In the genomic region with DNA sequence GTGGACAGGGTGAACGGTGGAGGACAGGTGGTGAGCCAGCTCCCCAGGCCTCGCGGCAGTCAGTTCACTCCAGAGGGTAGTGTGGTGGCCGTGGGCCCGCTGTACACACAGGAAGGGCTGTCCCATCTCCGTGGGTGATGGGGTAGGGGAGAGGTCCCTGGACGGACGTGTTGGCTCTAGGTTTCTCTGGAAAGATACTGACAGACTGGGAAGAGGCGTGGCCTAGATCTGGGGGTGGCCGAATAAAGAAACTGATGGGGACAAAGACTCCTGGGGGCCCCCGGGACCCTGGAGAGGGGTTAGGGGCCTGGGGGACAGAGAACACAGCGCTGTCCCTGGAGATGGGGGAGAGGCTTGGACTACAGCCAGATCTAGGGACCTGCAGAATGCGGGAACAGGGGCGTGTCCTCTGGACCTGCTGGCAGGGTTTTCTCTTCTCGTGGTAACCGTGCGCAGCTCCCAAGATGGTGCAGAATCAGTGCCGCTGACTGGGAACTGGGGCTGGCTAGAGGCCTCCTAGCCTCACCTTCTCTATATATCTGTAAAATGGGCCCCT, we compare ENCODE assay signal across 8 cellular contexts. TPM values are rescaled to one million over a fixed set of nuclear protein-coding genes. Genes with fewer than 3 reads are reported as not detected.
DNase-seq lines count a peak whose midpoint lies in the region; ATAC-seq and TF ChIP-seq lines count a peak whose summit lies in the region.

No MANE protein-coding gene starts in this region.

- no peak overlapping the region for H3K27ac ChIP-seq in subcutaneous abdominal adipose tissue (ENCODE audit: low read depth, low read length)

- H3K36me3 ChIP-seq in iPS-15b (ENCODE audit: control insufficient read depth, insufficient read depth, low read length) (peaks cover 4% of the 10 kb centered on the region), subcutaneous abdominal adipose tissue (ENCODE audit: control insufficient read depth in 5 of 5, insufficient read depth in 5 of 5, low read length in 5 of 5) (peaks cover 0 to 11% (median 2%) of the 10 kb centered on the region in 5 donors)

- TF ChIP-seq CTCF in activated CD8-positive, alpha-beta T cell treated with anti-CD3 and anti-CD28 coated beads for 36 hours (IDR thresholded peaks at IDR 0.05): peak; percentile 10

- no peak overlapping the region for H3K9ac ChIP-seq in iPS-15b (ENCODE audit: low read depth, low read length)
- peak overlapping the region in 4 of 5 donors; percentile 63 to 72 (median 70) for H3K9ac ChIP-seq in subcutaneous abdominal adipose tissue (ENCODE audit: low read length in 5 of 5)

- peaks cover 2% of the 10 kb centered on the region for H3K36me3 Mint-ChIP-seq in activated naive CD4-positive, alpha-beta T cell treated with anti-CD3 and anti-CD28 coated beads, Interleukin-2, amount 50 U/mL, for 24 hours
- no peaks in the 10 kb centered on the region for H3K36me3 Mint-ChIP-seq in activated CD8-positive, alpha-beta T cell treated with anti-CD3 and anti-CD28 coated beads for 36 hours (ENCODE audit: low read depth)

- POLR2A ChIA-PET in activated CD8-positive, alpha-beta T cell treated with anti-CD3 and anti-CD28 coated beads for 36 hours (lab: Charles Lee): interaction anchor here (0.7 to 1.3 kb wide), 7 partner anchors 8 to 86 kb away, joined by 3 to 6 read pairs (median 3); a partner anchor contains a TSS

- intact Hi-C loops in activated CD8-positive, alpha-beta T cell treated with anti-CD3 and anti-CD28 coated beads for 36 hours (cut with micrococcal nuclease): loop anchor here (5.0 kb wide), 1 partner anchor 94 kb away; a partner anchor contains a TSS

- no peak for DNase-seq in activated naive CD4-positive, alpha-beta T cell treated with Interleukin-2 at 50 U/mL for 16 hours
- DNase-seq in activated CD8-positive, alpha-beta T cell treated with anti-CD3 and anti-CD28 coated beads for 36 hours: no peak
- DNase-seq in AG20443 (ENCODE audit: low spot score): no peak

- peaks cover 14% of the 10 kb centered on the region for H3K4me1 Mint-ChIP-seq in activated naive CD4-positive, alpha-beta T cell treated with anti-CD3 and anti-CD28 coated beads, Interleukin-2, amount 50 U/mL, for 24 hours
- H3K4me1 Mint-ChIP-seq in activated CD8-positive, alpha-beta T cell treated with anti-CD3 and anti-CD28 coated beads for 36 hours (ENCODE audit: low read depth): peaks cover 6% of the 10 kb centered on the region

- H3K4me3 Mint-ChIP-seq in activated naive CD4-positive, alpha-beta T cell treated with anti-CD3 and anti-CD28 coated beads, Interleukin-2, amount 50 U/mL, for 24 hours: peak overlapping the region; percentile 89
- peak overlapping the region; percentile 86 for H3K4me3 Mint-ChIP-seq in activated CD8-positive, alpha-beta T cell treated with anti-CD3 and anti-CD28 coated beads for 36 hours

- no peaks in the 10 kb centered on the region for H3K9me3 ChIP-seq in iPS-15b (ENCODE audit: control insufficient read depth, insufficient read depth, low read length)
- H3K9me3 ChIP-seq in subcutaneous abdominal adipose tissue (ENCODE audit: control insufficient read depth in 5 of 5, low read length in 5 of 5): no peaks in the 10 kb centered on the region

- H3K27me3 ChIP-seq in iPS-15b (ENCODE audit: control insufficient read depth, insufficient read depth, low read length) (no peaks in the 10 kb centered on the region), subcutaneous abdominal adipose tissue (ENCODE audit: control insufficient read depth in 5 of 5, insufficient read depth in 4 of 5, low read length in 5 of 5) (no peaks in the 10 kb centered on the region)

- CTCF ChIA-PET in activated CD8-positive, alpha-beta T cell treated with anti-CD3 and anti-CD28 coated beads for 36 hours (lab: Charles Lee): interaction anchor here (1.0 to 2.9 kb wide), 10 partner anchors 9 to 153 kb away, joined by 3 to 16 read pairs (median 3); a partner anchor contains a TSS

- H3K27me3 Mint-ChIP-seq in activated naive CD4-positive, alpha-beta T cell treated with anti-CD3 and anti-CD28 coated beads, Interleukin-2, amount 50 U/mL, for 24 hours: no peaks in the 10 kb centered on the region
- no peaks in the 10 kb centered on the region for H3K27me3 Mint-ChIP-seq in activated CD8-positive, alpha-beta T cell treated with anti-CD3 and anti-CD28 coated beads for 36 hours

- H3K27ac Mint-ChIP-seq in activated naive CD4-positive, alpha-beta T cell treated with anti-CD3 and anti-CD28 coated beads, Interleukin-2, amount 50 U/mL, for 24 hours: peak overlapping the region; percentile 42
- H3K27ac Mint-ChIP-seq in activated CD8-positive, alpha-beta T cell treated with anti-CD3 and anti-CD28 coated beads for 36 hours: peak overlapping the region; percentile 46

- H3K4me3 ChIP-seq in iPS-15b (ENCODE audit: low read depth, low read length) (peak overlapping the region; percentile 73), subcutaneous abdominal adipose tissue (ENCODE audit: low read depth in 1 of 5, low read length in 5 of 5) (peak overlapping the region in 4 of 5 donors; percentile 59 to 78 (median 72))

- no peaks in the 10 kb centered on the region for H3K9me3 Mint-ChIP-seq in activated naive CD4-positive, alpha-beta T cell treated with anti-CD3 and anti-CD28 coated beads, Interleukin-2, amount 50 U/mL, for 24 hours
- H3K9me3 Mint-ChIP-seq in activated CD8-positive, alpha-beta T cell treated with anti-CD3 and anti-CD28 coated beads for 36 hours: no peaks in the 10 kb centered on the region

- no peaks in the 10 kb centered on the region for H3K4me1 ChIP-seq in iPS-15b (ENCODE audit: control insufficient read depth, insufficient read depth, low read length)
- peaks cover 0 to 20% (median 16%) of the 10 kb centered on the region in 5 donors for H3K4me1 ChIP-seq in subcutaneous abdominal adipose tissue (ENCODE audit: control insufficient read depth in 5 of 5, insufficient read depth in 5 of 5, low read length in 5 of 5)

- ATAC-seq in activated CD8-positive, alpha-beta T cell treated with anti-CD3 and anti-CD28 coated beads for 36 hours: peak; percentile 47
- ATAC-seq in GM18519 (IDR thresholded peaks at IDR 0.05; ENCODE audit: low FRiP score, unreplicated experiment) (no peak), HG02885 (IDR thresholded peaks at IDR 0.05; ENCODE audit: poor library complexity, unreplicated experiment) (no peak)

RNA-seq across cellular contexts. Expression of a gene that starts 4.0 kb away (rescaled TPM):
- 1 to 10 TPM in 1 of 2 experiments, under 1 TPM in 1; 0.74 to 1.1 TPM for total RNA-seq in activated CD8-positive, alpha-beta T cell treated with anti-CD3 and anti-CD28 coated beads for 36 hours

RNA-seq across cellular contexts. Expression of a gene that starts 7.5 kb away (rescaled TPM):
- 10 to 100 TPM; 21.6 to 24.0 TPM for total RNA-seq in activated CD8-positive, alpha-beta T cell treated with anti-CD3 and anti-CD28 coated beads for 36 hours
